In the genomic region with DNA sequence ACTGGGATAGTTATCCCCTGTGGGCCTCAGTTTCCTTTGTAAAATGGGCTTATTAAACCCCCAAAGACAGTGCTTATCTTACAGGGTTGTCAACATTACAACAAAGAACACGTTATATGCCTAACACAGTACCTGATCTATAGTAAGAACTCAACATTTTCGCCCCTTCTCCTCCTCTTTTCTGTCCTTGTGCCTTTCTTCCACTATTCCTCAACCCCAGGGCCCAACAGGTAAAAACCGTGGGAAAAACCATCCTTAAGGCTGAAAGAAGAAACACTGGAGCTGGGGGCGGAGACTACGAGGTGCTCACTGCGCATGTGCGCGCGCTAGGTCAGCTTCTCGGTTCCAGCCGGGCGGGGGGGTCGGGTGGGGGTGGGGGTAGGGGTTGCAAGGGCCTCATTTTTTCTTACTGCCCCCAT, we compare ENCODE assay signal across 8 cellular contexts. TPM values are rescaled to one million over a fixed set of nuclear protein-coding genes. Genes with fewer than 3 reads are reported as not detected.
DNase-seq lines count a peak whose midpoint lies in the region; ATAC-seq and TF ChIP-seq lines count a peak whose summit lies in the region.

No MANE protein-coding gene starts in this region.

- H3K27me3 ChIP-seq in H7 (ENCODE audit: control insufficient read depth, insufficient read depth, low read length), result no peaks in the 10 kb centered on the region
- H3K27me3 ChIP-seq in neuron (ENCODE audit: insufficient read depth, low read length), result no peaks in the 10 kb centered on the region
- H3K27me3 ChIP-seq in vagina, result no peaks in the 10 kb centered on the region

- intact Hi-C loops in activated CD8-positive, alpha-beta T cell treated with anti-CD3 and anti-CD28 coated beads for 36 hours (cut with micrococcal nuclease), result no loop called here
- intact Hi-C loops in vagina (cut with DNase I), result no loop called here

- POLR2A ChIA-PET in activated CD8-positive, alpha-beta T cell treated with anti-CD3 and anti-CD28 coated beads for 36 hours (lab: Charles Lee), result no interaction called here

- peak; percentile 5 for ATAC-seq in activated CD8-positive, alpha-beta T cell treated with anti-CD3 and anti-CD28 coated beads for 36 hours

- H3K4me1 ChIP-seq in neuron (ENCODE audit: insufficient read depth, low read length) (no peaks in the 10 kb centered on the region), vagina (no peaks in the 10 kb centered on the region)

- no peaks in the 10 kb centered on the region for H3K36me3 Mint-ChIP-seq in activated CD8-positive, alpha-beta T cell treated with anti-CD3 and anti-CD28 coated beads for 36 hours (ENCODE audit: low read depth)

- H3K27me3 Mint-ChIP-seq in activated CD8-positive, alpha-beta T cell treated with anti-CD3 and anti-CD28 coated beads for 36 hours, result no peaks in the 10 kb centered on the region

- H3K36me3 ChIP-seq in H7 (replicated peaks; ENCODE audit: control insufficient read depth, insufficient read depth, low read length) (no peaks in the 10 kb centered on the region), neuron (ENCODE audit: insufficient read depth, low read length) (no peaks in the 10 kb centered on the region), vagina (no peaks in the 10 kb centered on the region)

- H3K27ac ChIP-seq in vagina, result peak overlapping the region; percentile 92

- H3K9me3 ChIP-seq in neuron (ENCODE audit: low read length), result no peaks in the 10 kb centered on the region
- no peaks in the 10 kb centered on the region for H3K9me3 ChIP-seq in vagina

- DNase-seq in DMS 273 (lab: John Stamatoyannopoulos, UW; ENCODE audit: unreplicated experiment), result peak; percentile 97
- DNase-seq in H7, result no peak
- DNase-seq in NCI-H1436 treated with DMSO at 0.1 percent for 48 hours (lab: John Stamatoyannopoulos, UW), result peak; percentile 61
- no peak for DNase-seq in activated CD8-positive, alpha-beta T cell treated with anti-CD3 and anti-CD28 coated beads for 36 hours
- no peak for DNase-seq in fibroblast of the aortic adventitia (ENCODE audit: low read depth)
- DNase-seq in vagina (ENCODE audit: extremely low spot score in 2 of 2), result no peak
- no peak for DNase-seq in kidney tubule cell (ENCODE audit: low spot score)

- no peak for TF ChIP-seq CTCF in activated CD8-positive, alpha-beta T cell treated with anti-CD3 and anti-CD28 coated beads for 36 hours (IDR thresholded peaks at IDR 0.05)
- TF ChIP-seq CTCF in fibroblast of the aortic adventitia (IDR thresholded peaks at IDR 0.05; ENCODE audit: insufficient read depth, low read length) (no peak), vagina (IDR thresholded peaks at IDR 0.05) (no peak)

- peak overlapping the region; percentile 93 for H3K27ac Mint-ChIP-seq in activated CD8-positive, alpha-beta T cell treated with anti-CD3 and anti-CD28 coated beads for 36 hours

- no peaks in the 10 kb centered on the region for H3K9me3 Mint-ChIP-seq in activated CD8-positive, alpha-beta T cell treated with anti-CD3 and anti-CD28 coated beads for 36 hours

- peaks cover 7% of the 10 kb centered on the region for H3K4me1 Mint-ChIP-seq in activated CD8-positive, alpha-beta T cell treated with anti-CD3 and anti-CD28 coated beads for 36 hours (ENCODE audit: low read depth)

- H2AFZ ChIP-seq in neuron (ENCODE audit: low read depth, low read length), result peak overlapping the region; percentile 37

- no peak for TF ChIP-seq POLR2A in vagina (IDR thresholded peaks at IDR 0.05)

- H3K4me3 ChIP-seq in H7 (ENCODE audit: insufficient read depth, low read depth, low read length) (peak overlapping the region; percentile 82), fibroblast of the aortic adventitia (ENCODE audit: low read depth, low read length) (peak overlapping the region; percentile 70), neuron (ENCODE audit: low read length) (peak overlapping the region; percentile 93), vagina (peak overlapping the region; percentile 63 to 66)

- CTCF ChIA-PET in activated CD8-positive, alpha-beta T cell treated with anti-CD3 and anti-CD28 coated beads for 36 hours (lab: Charles Lee), result no interaction called here

- peak overlapping the region; percentile 78 for H3K4me3 Mint-ChIP-seq in activated CD8-positive, alpha-beta T cell treated with anti-CD3 and anti-CD28 coated beads for 36 hours

RNA-seq across cellular contexts. Expression of gene XIAP, which starts 0.4 kb away (rescaled TPM):
- total RNA-seq in H7 (2014; rRNA removed; shearing (Covaris generic)), result 27.2 and 37.7 TPM in 2 replicates
- total RNA-seq in activated CD8-positive, alpha-beta T cell treated with anti-CD3 and anti-CD28 coated beads for 36 hours, result 10 to 100 TPM; 19.4 to 25.6 TPM
- total RNA-seq in fibroblast of the aortic adventitia (ENCODE audit: low replicate concordance) (23.8 and 35.6 TPM in 2 replicates), vagina (15.5 TPM)

Comparison
In these comparisons a context has a peak if more than half of its experiments do, and no peak if none do; other contexts are left out.
1. DNase-seq: peak in DMS 273 (single experiment) and NCI-H1436 treated with DMSO at 0.1 percent for 48 hours (single experiment); none in H7 (single experiment), activated CD8-positive, alpha-beta T cell treated with anti-CD3 and anti-CD28 coated beads for 36 hours (single experiment), fibroblast of the aortic adventitia (single experiment), vagina (0 of 2) and kidney tubule cell (single experiment).
2. Peak in every context shown above with its lines, with median percentiles within 50 percentile points of each other: H3K4me3 ChIP-seq.